10 cellular contexts compared by ENCODE assay signal in genomic region chr3:138941259-138941885, GRCh38. TPM values are rescaled to one million over a fixed set of nuclear protein-coding genes. Genes with fewer than 3 reads are reported as not detected.
DNase-seq lines count a peak whose midpoint lies in the region; ATAC-seq and TF ChIP-seq lines count a peak whose summit lies in the region.
"Had no signal": no experiment of that assay in that cellular context is flagged by ENCODE, and none has a peak within 500 bp of the region (broad histone marks: within the 10 kb centered on the region; RNA-seq: fewer than 3 reads in every experiment).

No MANE protein-coding gene starts in this region.

- ATAC-seq in GM21381 (IDR thresholded peaks at IDR 0.05; ENCODE audit: unreplicated experiment): no peak
- no peak for ATAC-seq in HG03457 (IDR thresholded peaks at IDR 0.05; ENCODE audit: unreplicated experiment)

- H3K4me1 ChIP-seq in liver (ENCODE audit: control insufficient read depth in 4 of 4, insufficient read depth in 4 of 4, low read length in 3 of 4): peaks cover 25 to 50% (median 31%) of the 10 kb centered on the region in 4 donors
- H3K4me1 ChIP-seq in sigmoid colon: peaks cover 0 to 56% (median 53%) of the 10 kb centered on the region in 4 donors

- intact Hi-C loops in sigmoid colon (cut with DNase I): no loop called here

- H3K27ac ChIP-seq in liver (ENCODE audit: low read depth in 1 of 2, low read length in 2 of 2) (no peak overlapping the region), sigmoid colon (no peak overlapping the region)
- H3K27ac ChIP-seq: neutrophil had no signal

- H3K36me3 ChIP-seq in liver (ENCODE audit: control insufficient read depth in 4 of 4, insufficient read depth in 3 of 4, low read depth in 1 of 4, low read length in 3 of 4) (no peaks in the 10 kb centered on the region), sigmoid colon (no peaks in the 10 kb centered on the region)
- H3K36me3 ChIP-seq: neutrophil had no signal

- DNase-seq in NCI-H748 (lab: John Stamatoyannopoulos, UW; ENCODE audit: unreplicated experiment): peak; percentile 25
- no peak for DNase-seq in NCI-H748 treated with DMSO at 0.1 percent for 48 hours (lab: John Stamatoyannopoulos, UW)
- DNase-seq in HT-29 (ENCODE audit: low spot score): peak; percentile 73
- no peak for DNase-seq in sigmoid colon

- H3K9me3 ChIP-seq in liver (ENCODE audit: control insufficient read depth in 4 of 4, low read length in 3 of 4): no peaks in the 10 kb centered on the region
- no peaks in the 10 kb centered on the region for H3K9me3 ChIP-seq in sigmoid colon
- H3K9me3 ChIP-seq: neutrophil had no signal

- H3K27me3 ChIP-seq in liver (ENCODE audit: control insufficient read depth in 4 of 4, insufficient read depth in 4 of 4, low read length in 3 of 4) (peaks cover 18 to 37% (median 27%) of the 10 kb centered on the region in 4 donors), sigmoid colon (peaks cover 93 to 100% (median 99%) of the 10 kb centered on the region in 3 donors)

- TF ChIP-seq CTCF in WI38 (IDR thresholded peaks at IDR 0.05; ENCODE audit: low read depth, low read length) (peak; percentile 59), liver (IDR thresholded peaks at IDR 0.05; ENCODE audit: low read depth, low read length, missing input control) (peak; percentile 44), sigmoid colon (IDR thresholded peaks at IDR 0.05) (no peak)

- H3K4me3 ChIP-seq in WI38 (ENCODE audit: low read depth, low read length): no peak overlapping the region
- no peak overlapping the region for H3K4me3 ChIP-seq in liver (ENCODE audit: low read depth in 1 of 3, low read length in 3 of 3)
- H3K4me3 ChIP-seq in sigmoid colon: no peak overlapping the region

- H3K9ac ChIP-seq in liver (ENCODE audit: low read depth in 1 of 2, low read length in 2 of 2): no peak overlapping the region

- TF ChIP-seq POLR2A in sigmoid colon (IDR thresholded peaks at IDR 0.05): no peak

- no peak for TF ChIP-seq EP300 in sigmoid colon (IDR thresholded peaks at IDR 0.05)

- 47% methylated on average over 7 of the region's 7 CpGs for WGBS in liver
- 39 to 48% methylated on average over 7 of the region's 7 CpGs for WGBS in sigmoid colon, 2 donors

- TF ChIP-seq RAD21 in liver (IDR thresholded peaks at IDR 0.05): peak; percentile 62 to 71

TF ChIP-seq in liver, 16 proteins besides CTCF, POLR2A, EP300 and RAD21:
- no peak for TF ChIP-seq SP1 (IDR thresholded peaks at IDR 0.05)
- no peak for TF ChIP-seq JUND (IDR thresholded peaks at IDR 0.05)
- TF ChIP-seq FOXA2 (IDR thresholded peaks at IDR 0.05): no peak
- TF ChIP-seq HNF4A (conservative IDR thresholded peaks at IDR 0.05): no peak
- TF ChIP-seq, protein P1, sequence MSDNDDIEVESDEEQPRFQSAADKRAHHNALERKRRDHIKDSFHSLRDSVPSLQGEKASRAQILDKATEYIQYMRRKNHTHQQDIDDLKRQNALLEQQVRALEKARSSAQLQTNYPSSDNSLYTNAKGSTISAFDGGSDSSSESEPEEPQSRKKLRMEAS (IDR thresholded peaks at IDR 0.05): no peak
- no peak for TF ChIP-seq TAF1 (conservative IDR thresholded peaks at IDR 0.05)
- no peak for TF ChIP-seq EGR1 (IDR thresholded peaks at IDR 0.05; ENCODE audit: low read depth in 2 of 2)
- TF ChIP-seq YY1 (IDR thresholded peaks at IDR 0.05): no peak
- TF ChIP-seq FOXA1 (IDR thresholded peaks at IDR 0.05): no peak
- TF ChIP-seq, protein P2, sequence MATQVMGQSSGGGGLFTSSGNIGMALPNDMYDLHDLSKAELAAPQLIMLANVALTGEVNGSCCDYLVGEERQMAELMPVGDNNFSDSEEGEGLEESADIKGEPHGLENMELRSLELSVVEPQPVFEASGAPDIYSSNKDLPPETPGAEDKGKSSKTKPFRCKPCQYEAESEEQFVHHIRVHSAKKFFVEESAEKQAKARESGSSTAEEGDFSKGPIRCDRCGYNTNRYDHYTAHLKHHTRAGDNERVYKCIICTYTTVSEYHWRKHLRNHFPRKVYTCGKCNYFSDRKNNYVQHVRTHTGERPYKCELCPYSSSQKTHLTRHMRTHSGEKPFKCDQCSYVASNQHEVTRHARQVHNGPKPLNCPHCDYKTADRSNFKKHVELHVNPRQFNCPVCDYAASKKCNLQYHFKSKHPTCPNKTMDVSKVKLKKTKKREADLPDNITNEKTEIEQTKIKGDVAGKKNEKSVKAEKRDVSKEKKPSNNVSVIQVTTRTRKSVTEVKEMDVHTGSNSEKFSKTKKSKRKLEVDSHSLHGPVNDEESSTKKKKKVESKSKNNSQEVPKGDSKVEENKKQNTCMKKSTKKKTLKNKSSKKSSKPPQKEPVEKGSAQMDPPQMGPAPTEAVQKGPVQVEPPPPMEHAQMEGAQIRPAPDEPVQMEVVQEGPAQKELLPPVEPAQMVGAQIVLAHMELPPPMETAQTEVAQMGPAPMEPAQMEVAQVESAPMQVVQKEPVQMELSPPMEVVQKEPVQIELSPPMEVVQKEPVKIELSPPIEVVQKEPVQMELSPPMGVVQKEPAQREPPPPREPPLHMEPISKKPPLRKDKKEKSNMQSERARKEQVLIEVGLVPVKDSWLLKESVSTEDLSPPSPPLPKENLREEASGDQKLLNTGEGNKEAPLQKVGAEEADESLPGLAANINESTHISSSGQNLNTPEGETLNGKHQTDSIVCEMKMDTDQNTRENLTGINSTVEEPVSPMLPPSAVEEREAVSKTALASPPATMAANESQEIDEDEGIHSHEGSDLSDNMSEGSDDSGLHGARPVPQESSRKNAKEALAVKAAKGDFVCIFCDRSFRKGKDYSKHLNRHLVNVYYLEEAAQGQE (IDR thresholded peaks at IDR 0.05): no peak
- no peak for TF ChIP-seq NR2F2 (IDR thresholded peaks at IDR 0.05)
- TF ChIP-seq, protein P3, sequence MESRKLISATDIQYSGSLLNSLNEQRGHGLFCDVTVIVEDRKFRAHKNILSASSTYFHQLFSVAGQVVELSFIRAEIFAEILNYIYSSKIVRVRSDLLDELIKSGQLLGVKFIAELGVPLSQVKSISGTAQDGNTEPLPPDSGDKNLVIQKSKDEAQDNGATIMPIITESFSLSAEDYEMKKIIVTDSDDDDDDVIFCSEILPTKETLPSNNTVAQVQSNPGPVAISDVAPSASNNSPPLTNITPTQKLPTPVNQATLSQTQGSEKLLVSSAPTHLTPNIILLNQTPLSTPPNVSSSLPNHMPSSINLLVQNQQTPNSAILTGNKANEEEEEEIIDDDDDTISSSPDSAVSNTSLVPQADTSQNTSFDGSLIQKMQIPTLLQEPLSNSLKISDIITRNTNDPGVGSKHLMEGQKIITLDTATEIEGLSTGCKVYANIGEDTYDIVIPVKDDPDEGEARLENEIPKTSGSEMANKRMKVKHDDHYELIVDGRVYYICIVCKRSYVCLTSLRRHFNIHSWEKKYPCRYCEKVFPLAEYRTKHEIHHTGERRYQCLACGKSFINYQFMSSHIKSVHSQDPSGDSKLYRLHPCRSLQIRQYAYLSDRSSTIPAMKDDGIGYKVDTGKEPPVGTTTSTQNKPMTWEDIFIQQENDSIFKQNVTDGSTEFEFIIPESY (IDR thresholded peaks at IDR 0.05): no peak
- TF ChIP-seq HNF4G (IDR thresholded peaks at IDR 0.05): no peak
- TF ChIP-seq GABPA (IDR thresholded peaks at IDR 0.05 in 1 of 2, conservative IDR thresholded peaks at IDR 0.05 in 1 of 2): no peak
- TF ChIP-seq, protein P4, sequence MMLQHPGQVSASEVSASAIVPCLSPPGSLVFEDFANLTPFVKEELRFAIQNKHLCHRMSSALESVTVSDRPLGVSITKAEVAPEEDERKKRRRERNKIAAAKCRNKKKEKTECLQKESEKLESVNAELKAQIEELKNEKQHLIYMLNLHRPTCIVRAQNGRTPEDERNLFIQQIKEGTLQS (IDR thresholded peaks at IDR 0.05): no peak
- no peak for TF ChIP-seq RXRA (IDR thresholded peaks at IDR 0.05)
TF ChIP-seq in liver: peak in this region for 0.

RNA-seq across cellular contexts. Expression of gene FOXL2, which starts 5.6 kb away (rescaled TPM):
- not detected in 2 replicates for total RNA-seq in HT-29 (2014; rRNA removed; shearing (Covaris generic))
- total RNA-seq in liver (not detected), sigmoid colon (not detected)
- polyA plus RNA-seq in liver (not detected), sigmoid colon (not detected)
- total RNA-seq: CD4-positive, CD25-positive, alpha-beta regulatory T cell had no signal
- polyA plus RNA-seq: CD4-positive, CD25-positive, alpha-beta regulatory T cell had no signal

RNA-seq across cellular contexts. Expression of gene FOXL2NB, which starts 5.6 kb away (rescaled TPM):
- not detected in 2 replicates for total RNA-seq in HT-29 (2014; rRNA removed; shearing (Covaris generic))
- total RNA-seq in liver (not detected), sigmoid colon (not detected)
- polyA plus RNA-seq in liver (not detected), sigmoid colon (under 1 TPM in 1 of 3 donors, not detected in 2; under 0.01 TPM)
- total RNA-seq: CD4-positive, CD25-positive, alpha-beta regulatory T cell had no signal
- polyA plus RNA-seq: CD4-positive, CD25-positive, alpha-beta regulatory T cell had no signal

Comparison
In these comparisons a context has a peak if more than half of its experiments do, and no peak if none do; other contexts are left out.
1. DNase-seq: peak in NCI-H748 (single experiment) and HT-29 (single experiment); none in NCI-H748 treated with DMSO at 0.1 percent for 48 hours (single experiment) and sigmoid colon (single experiment).
2. CTCF ChIP-seq: peak in WI38 (single experiment) and liver (single experiment); none in sigmoid colon (0 of 4).